In genomic region chr9:91423785-91424402, GRCh38 we compare ENCODE assay signal across 8 cellular contexts.
A peak's percentile ranks its signal among the peaks of the same experiment; 100 is the strongest.
DNase-seq lines count a peak whose midpoint lies in the region; ATAC-seq lines count a peak whose summit lies in the region.

Gene NFIL3 (minus strand): TSS chr9:91423832. CDS start chr9:91410734, 13,098 bp downstream.

- peak within 1 kb of the TSS; percentile 91 for H3K27ac ChIP-seq in caudate nucleus (ENCODE audit: low read depth, low read length)

- ATAC-seq in HG02981 (IDR thresholded peaks at IDR 0.05; ENCODE audit: unreplicated experiment) = peak; percentile 82

- peak; percentile 21 for DNase-seq in NCI-H1694 treated with DMSO at 0.1 percent for 48 hours (lab: John Stamatoyannopoulos, UW)
- no peak for DNase-seq in NCI-H1694 (lab: John Stamatoyannopoulos, UW)
- DNase-seq in NCI-H2171 treated with DMSO at 0.1 percent for 48 hours (lab: John Stamatoyannopoulos, UW) = peak; percentile 64
- peak; percentile 33 to 38 (median 34) for DNase-seq in activated CD4-positive, CD25-positive, alpha-beta regulatory T cell (lab: John Stamatoyannopoulos, UW)
- peak in 57 of 61 donors; percentile 19 to 86 (median 69) for DNase-seq in caudate nucleus (lab: John Stamatoyannopoulos, UW)
- DNase-seq in iris pigment epithelial cell (ENCODE audit: low read depth) = peak; percentile 79
- DNase-seq in stimulated activated CD4-positive, alpha-beta T cell treated with anti-CD3 and anti-CD28 coated beads, Interleukin-12 subunit alpha, Interleukin-12 subunit beta, amount 100 ng/mL, for 24 hours (ENCODE audit: low read depth in 2 of 2) = peak; percentile 45 to 63
